ENCODE assay signal across 23 cellular contexts in genomic region chr3:77513541-77513940, GRCh38.
DNase-seq lines count a peak whose midpoint lies in the region; ATAC-seq, FAIRE-seq and TF ChIP-seq lines count a peak whose summit lies in the region.
"Had no signal": no experiment of that assay in that cellular context is flagged by ENCODE, and none has a peak within 500 bp of the region (broad histone marks: within the 10 kb centered on the region; RNA-seq: fewer than 3 reads in every experiment).

No MANE protein-coding gene starts in this region.

- H3K27ac Mint-ChIP-seq in activated naive CD8-positive, alpha-beta T cell treated with anti-CD3 and anti-CD28 coated beads, Interleukin-2, amount 50 U/mL, for 24 hours: no peak overlapping the region
- H3K27ac Mint-ChIP-seq: GM23338; stimulated activated memory B cell treated with anti-CD40 and anti-IgM and Interleukin-4, amounts not matched to agents 10 μg/mL and 1 μg/mL and 100 μg/mL, for 72 hours had no signal

- H3K4me3 ChIP-seq in HEK293 (ENCODE audit: low read depth, low read length) (no peak overlapping the region), SK-N-MC (no peak overlapping the region)
- H3K4me3 ChIP-seq: esophagus squamous epithelium, GM23338, heart right ventricle, lung, testis had no signal

- H3K27ac ChIP-seq in HEK293 (ENCODE audit: extremely low read depth, low read depth, low read length): no peak overlapping the region
- peak overlapping the region; percentile 8; the same call in 1 of the 2 replicates for H3K27ac ChIP-seq in SK-N-MC
- H3K27ac ChIP-seq: esophagus squamous epithelium, heart right ventricle, testis had no signal

- ATAC-seq in activated naive CD8-positive, alpha-beta T cell treated with anti-CD3 and anti-CD28 coated beads, Interleukin-2, amount 50 U/mL, for 24 hours: no peak
- ATAC-seq: GM23338; heart right ventricle; right cardiac atrium; stimulated activated memory B cell treated with anti-CD40 and anti-IgM and Interleukin-4, amounts not matched to agents 10 μg/mL and 1 μg/mL and 100 μg/mL, for 72 hours had no signal

- H3K4me3 Mint-ChIP-seq in activated naive CD8-positive, alpha-beta T cell treated with anti-CD3 and anti-CD28 coated beads, Interleukin-2, amount 50 U/mL, for 24 hours: no peak overlapping the region
- H3K4me3 Mint-ChIP-seq: central memory CD8-positive, alpha-beta T cell; GM23338; stimulated activated memory B cell treated with anti-CD40 and anti-IgM and Interleukin-4, amounts not matched to agents 10 μg/mL and 1 μg/mL and 100 μg/mL, for 72 hours had no signal

- TF ChIP-seq CTCF in HEK293 (tag by site-specific recombination; IDR thresholded peaks at IDR 0.05): no peak
- no peak for TF ChIP-seq CTCF in GM13977 (IDR thresholded peaks at IDR 0.05; ENCODE audit: extremely low read depth, insufficient read depth, missing control alignments)

- H3K9me3 Mint-ChIP-seq in activated naive CD8-positive, alpha-beta T cell treated with anti-CD3 and anti-CD28 coated beads, Interleukin-2, amount 50 U/mL, for 24 hours: peaks cover 17% of the 10 kb centered on the region
- H3K9me3 Mint-ChIP-seq: GM23338 had no signal

- H3K9me3 ChIP-seq in HEK293 (ENCODE audit: control insufficient read depth, insufficient read depth, low read depth, low read length) (no peaks in the 10 kb centered on the region), SK-N-MC (ENCODE audit: low read depth, low read length) (no peaks in the 10 kb centered on the region)
- H3K9me3 ChIP-seq: esophagus squamous epithelium, testis had no signal

- FAIRE-seq in HTR-8/SVneo (lab: Jason Lieb, UNC): no peak

- CTCF ChIA-PET in HEK293 (lab: Yijun Ruan, JAX): no interaction called here

- POLR2A ChIA-PET in HEK293 (lab: Yijun Ruan, JAX): no interaction called here

- in situ Hi-C loops in GM13977 (cut with MboI; ENCODE audit: low pct_unique_long_range_greater_than_20kb, low sequenced_read_pairs, unreplicated experiment): no loop called here

- no peaks in the 10 kb centered on the region for H3K4me1 ChIP-seq in HEK293 (ENCODE audit: control insufficient read depth, insufficient read depth, low read length)
- H3K4me1 ChIP-seq: esophagus squamous epithelium, heart right ventricle, testis had no signal

- DNase-seq in AG20443 (ENCODE audit: low spot score) (peak; percentile 17), SK-N-MC (ENCODE audit: low read depth, low spot score) (no peak), iris pigment epithelial cell (ENCODE audit: low read depth) (peak; percentile 6), GM13977 (ENCODE audit: low spot score) (no peak), HTR-8/SVneo (ENCODE audit: insufficient read length, low spot score) (no peak)
- no peak for DNase-seq in activated naive CD8-positive, alpha-beta T cell treated with anti-CD3 and anti-CD28 coated beads, Interleukin-2, amount 50 U/mL, for 24 hours
- no peak for DNase-seq in stimulated activated CD4-positive, alpha-beta T cell treated with anti-CD3 and anti-CD28 coated beads, Interleukin-4, amount 100 ng/mL, for 4 hours
- DNase-seq: activated CD4-positive, alpha-beta T cell treated with anti-CD3 and anti-CD28 coated beads for 4 hours; activated CD8-positive, alpha-beta memory T cell treated with anti-CD3 and anti-CD28 coated beads, Interleukin-2, amount 50 U/mL, for 48 hours; activated gamma-delta T cell treated with Interleukin-2 at 50 U/mL for 16 hours; amygdala; esophagus squamous epithelium; heart right ventricle; Kasumi-1; NCI-H1048; NK-92 treated with Interleukin-12 subunit alpha and Interleukin-12 subunit beta, amount 100 ng/mL, for 24 hours; right cardiac atrium; testis had no signal

- H3K36me3 ChIP-seq in HEK293 (ENCODE audit: control insufficient read depth in 2 of 2, insufficient read depth in 1 of 2, low read length in 2 of 2) (no peaks in the 10 kb centered on the region), SK-N-MC (ENCODE audit: insufficient read depth, low read length) (no peaks in the 10 kb centered on the region)
- H3K36me3 ChIP-seq: esophagus squamous epithelium, heart right ventricle had no signal

- H3K27me3 Mint-ChIP-seq in activated naive CD8-positive, alpha-beta T cell treated with anti-CD3 and anti-CD28 coated beads, Interleukin-2, amount 50 U/mL, for 24 hours: no peaks in the 10 kb centered on the region
- H3K27me3 Mint-ChIP-seq: central memory CD8-positive, alpha-beta T cell; stimulated activated memory B cell treated with anti-CD40 and anti-IgM and Interleukin-4, amounts not matched to agents 10 μg/mL and 1 μg/mL and 100 μg/mL, for 72 hours had no signal

- no peaks in the 10 kb centered on the region for H3K36me3 Mint-ChIP-seq in activated naive CD8-positive, alpha-beta T cell treated with anti-CD3 and anti-CD28 coated beads, Interleukin-2, amount 50 U/mL, for 24 hours (ENCODE audit: low read depth)
- H3K36me3 Mint-ChIP-seq: stimulated activated memory B cell treated with anti-CD40 and anti-IgM and Interleukin-4, amounts not matched to agents 10 μg/mL and 1 μg/mL and 100 μg/mL, for 72 hours had no signal

- H3K9ac ChIP-seq in SK-N-MC (ENCODE audit: insufficient read length): no peak overlapping the region

- H3K4me1 Mint-ChIP-seq in activated naive CD8-positive, alpha-beta T cell treated with anti-CD3 and anti-CD28 coated beads, Interleukin-2, amount 50 U/mL, for 24 hours: no peaks in the 10 kb centered on the region
- H3K4me1 Mint-ChIP-seq: central memory CD8-positive, alpha-beta T cell; stimulated activated memory B cell treated with anti-CD40 and anti-IgM and Interleukin-4, amounts not matched to agents 10 μg/mL and 1 μg/mL and 100 μg/mL, for 72 hours had no signal

TF ChIP-seq in HEK293, 187 proteins besides CTCF, POLR2A, EP300 and RAD21:
- TF ChIP-seq PRDM6 (tag by site-specific recombination; IDR thresholded peaks at IDR 0.05) (0 out of 2 replicates have a peak, but pooled peaks have one; percentile 23), ZFP37 (tag by site-specific recombination; IDR thresholded peaks at IDR 0.05) (no peak), ZNF19 (tag by site-specific recombination; IDR thresholded peaks at IDR 0.05; ENCODE audit: low read depth) (no peak)

Comparison
In these comparisons a context has a peak if more than half of its experiments do, and no peak if none do; other contexts are left out.
1. DNase-seq: peak in AG20443 (single experiment) and iris pigment epithelial cell (single experiment); none in SK-N-MC (single experiment), GM13977 (single experiment), HTR-8/SVneo (single experiment), activated naive CD8-positive, alpha-beta T cell treated with anti-CD3 and anti-CD28 coated beads, Interleukin-2, amount 50 U/mL, for 24 hours (single experiment) and stimulated activated CD4-positive, alpha-beta T cell treated with anti-CD3 and anti-CD28 coated beads, Interleukin-4, amount 100 ng/mL, for 4 hours (0 of 2).